Comparison of ENCODE assay signal across 13 cellular contexts in genomic region chr14:32693114-32693513, GRCh38.
DNase-seq lines count a peak whose midpoint lies in the region; ATAC-seq and TF ChIP-seq lines count a peak whose summit lies in the region.
"Had no signal": no experiment of that assay in that cellular context is flagged by ENCODE, and none has a peak within 500 bp of the region (broad histone marks: within the 10 kb centered on the region; RNA-seq: fewer than 3 reads in every experiment).

No MANE protein-coding gene starts in this region.

- DNase-seq in H4 (ENCODE audit: low spot score), result peak; percentile 82
- DNase-seq in NCI-H2196 treated with DMSO at 0.1 percent for 48 hours (lab: John Stamatoyannopoulos, UW; ENCODE audit: unreplicated experiment), result peak; percentile 45
- DNase-seq in fibroblast of lung (ENCODE audit: low read depth in 2 of 2), result peak; percentile 49 to 96
- DNase-seq in skeletal muscle cell (ENCODE audit: low read depth), result peak; percentile 54
- DNase-seq in right atrium auricular region (ENCODE audit: low spot score), result no peak
- DNase-seq in naive thymus-derived CD4-positive, alpha-beta T cell, result no peak
- DNase-seq: activated T-cell treated with anti-CD3 and anti-CD28 coated beads, Interleukin-2, amount 50 U/mL, for 48 hours; central memory CD4-positive, alpha-beta T cell; kidney; NCI-H187 treated with DMSO at 0.1 percent for 48 hours; SHP77 treated with DMSO at 0.1 percent for 48 hours; stimulated activated naive CD4-positive, alpha-beta T cell had no signal

- no peaks in the 10 kb centered on the region for H3K27me3 Mint-ChIP-seq in naive thymus-derived CD4-positive, alpha-beta T cell

- TF ChIP-seq CTCF in fibroblast of lung (conservative IDR thresholded peaks at IDR 0.05 in 1 of 2, IDR thresholded peaks at IDR 0.05 in 1 of 2; ENCODE audit: low read depth in 1 of 2, low read length in 2 of 2) (no peak), right atrium auricular region (IDR thresholded peaks at IDR 0.05) (no peak)

- no peak overlapping the region for H3K9ac ChIP-seq in fibroblast of lung (ENCODE audit: insufficient read depth, low read length)

- no peak overlapping the region for H3K4me2 ChIP-seq in fibroblast of lung (ENCODE audit: extremely low read depth, insufficient read depth, low read length)

- H3K9me3 Mint-ChIP-seq in naive thymus-derived CD4-positive, alpha-beta T cell, result no peaks in the 10 kb centered on the region

- peaks cover 0 to 6% (median 4%) of the 10 kb centered on the region in 5 donors for H3K36me3 Mint-ChIP-seq in naive thymus-derived CD4-positive, alpha-beta T cell

- no peak for ATAC-seq in GM19328 (IDR thresholded peaks at IDR 0.05; ENCODE audit: unreplicated experiment)
- ATAC-seq in naive thymus-derived CD4-positive, alpha-beta T cell, result no peak

- H3K4me3 Mint-ChIP-seq in naive thymus-derived CD4-positive, alpha-beta T cell, result no peak overlapping the region

- H3K4me1 ChIP-seq in fibroblast of lung (ENCODE audit: control insufficient read depth, extremely low read depth, insufficient read depth, low read length), result peaks cover 2% of the 10 kb centered on the region
- no peaks in the 10 kb centered on the region for H3K4me1 ChIP-seq in right atrium auricular region
- H3K4me1 ChIP-seq in naive thymus-derived CD4-positive, alpha-beta T cell (ENCODE audit: control insufficient read depth in 2 of 2, insufficient read depth in 2 of 2, low read length in 2 of 2), result no peaks in the 10 kb centered on the region

- H4K20me1 ChIP-seq in fibroblast of lung (ENCODE audit: control insufficient read depth, extremely low read depth, insufficient read depth, low read length), result no peaks in the 10 kb centered on the region

- no peaks in the 10 kb centered on the region for H3K4me1 Mint-ChIP-seq in naive thymus-derived CD4-positive, alpha-beta T cell

- H3K4me3 ChIP-seq in fibroblast of lung (replicated peaks in 1 of 4; ENCODE audit: control extremely low read depth in 1 of 4, insufficient read depth in 1 of 4, low read depth in 3 of 4, low read length in 4 of 4) (no peak overlapping the region), skeletal muscle cell (ENCODE audit: low read depth, low read length) (no peak overlapping the region), right atrium auricular region (no peak overlapping the region)
- no peak overlapping the region for H3K4me3 ChIP-seq in naive thymus-derived CD4-positive, alpha-beta T cell (ENCODE audit: low read length)

- H3K27ac ChIP-seq in fibroblast of lung (ENCODE audit: insufficient read depth, low read length) (no peak overlapping the region), right atrium auricular region (no peak overlapping the region)
- no peak overlapping the region for H3K27ac ChIP-seq in naive thymus-derived CD4-positive, alpha-beta T cell (ENCODE audit: low read depth, low read length)

- H3K36me3 ChIP-seq in fibroblast of lung (ENCODE audit: control insufficient read depth, insufficient read depth, low read length) (no peaks in the 10 kb centered on the region), right atrium auricular region (no peaks in the 10 kb centered on the region)
- H3K36me3 ChIP-seq in naive thymus-derived CD4-positive, alpha-beta T cell (ENCODE audit: control insufficient read depth in 2 of 3, insufficient read depth in 3 of 3, low read length in 3 of 3), result no peaks in the 10 kb centered on the region

- POLR2A ChIA-PET in naive thymus-derived CD4-positive, alpha-beta T cell (lab: Charles Lee), result no interaction called here

- H3K9me3 ChIP-seq in fibroblast of lung (ENCODE audit: control insufficient read depth, insufficient read depth, low read depth, low read length) (no peaks in the 10 kb centered on the region), right atrium auricular region (no peaks in the 10 kb centered on the region)
- H3K9me3 ChIP-seq in naive thymus-derived CD4-positive, alpha-beta T cell (ENCODE audit: control insufficient read depth in 2 of 3, low read length in 3 of 3), result no peaks in the 10 kb centered on the region

- no peak overlapping the region for H3K27ac Mint-ChIP-seq in naive thymus-derived CD4-positive, alpha-beta T cell

- CTCF ChIA-PET in naive thymus-derived CD4-positive, alpha-beta T cell (lab: Charles Lee), result no interaction called here

- H2AFZ ChIP-seq in fibroblast of lung (ENCODE audit: low read length), result no peak overlapping the region

- H3K79me2 ChIP-seq in fibroblast of lung (ENCODE audit: control insufficient read depth, insufficient read depth, low read length), result no peaks in the 10 kb centered on the region

- H3K27me3 ChIP-seq in fibroblast of lung (ENCODE audit: control insufficient read depth, insufficient read depth, low read length) (no peaks in the 10 kb centered on the region), right atrium auricular region (no peaks in the 10 kb centered on the region)
- H3K27me3 ChIP-seq in naive thymus-derived CD4-positive, alpha-beta T cell (ENCODE audit: control insufficient read depth in 2 of 2, insufficient read depth in 2 of 2, low read length in 2 of 2), result no peaks in the 10 kb centered on the region

- intact Hi-C loops in naive thymus-derived CD4-positive, alpha-beta T cell (cut with micrococcal nuclease), result no loop called here

Comparison
In these comparisons a context has a peak if more than half of its experiments do, and no peak if none do; other contexts are left out.
1. DNase-seq: peak in H4 (single experiment), NCI-H2196 treated with DMSO at 0.1 percent for 48 hours (single experiment), fibroblast of lung (2 of 2) and skeletal muscle cell (single experiment); none in right atrium auricular region (single experiment) and naive thymus-derived CD4-positive, alpha-beta T cell (0 of 9).